26 cellular contexts compared by ENCODE assay signal in the genomic region with DNA sequence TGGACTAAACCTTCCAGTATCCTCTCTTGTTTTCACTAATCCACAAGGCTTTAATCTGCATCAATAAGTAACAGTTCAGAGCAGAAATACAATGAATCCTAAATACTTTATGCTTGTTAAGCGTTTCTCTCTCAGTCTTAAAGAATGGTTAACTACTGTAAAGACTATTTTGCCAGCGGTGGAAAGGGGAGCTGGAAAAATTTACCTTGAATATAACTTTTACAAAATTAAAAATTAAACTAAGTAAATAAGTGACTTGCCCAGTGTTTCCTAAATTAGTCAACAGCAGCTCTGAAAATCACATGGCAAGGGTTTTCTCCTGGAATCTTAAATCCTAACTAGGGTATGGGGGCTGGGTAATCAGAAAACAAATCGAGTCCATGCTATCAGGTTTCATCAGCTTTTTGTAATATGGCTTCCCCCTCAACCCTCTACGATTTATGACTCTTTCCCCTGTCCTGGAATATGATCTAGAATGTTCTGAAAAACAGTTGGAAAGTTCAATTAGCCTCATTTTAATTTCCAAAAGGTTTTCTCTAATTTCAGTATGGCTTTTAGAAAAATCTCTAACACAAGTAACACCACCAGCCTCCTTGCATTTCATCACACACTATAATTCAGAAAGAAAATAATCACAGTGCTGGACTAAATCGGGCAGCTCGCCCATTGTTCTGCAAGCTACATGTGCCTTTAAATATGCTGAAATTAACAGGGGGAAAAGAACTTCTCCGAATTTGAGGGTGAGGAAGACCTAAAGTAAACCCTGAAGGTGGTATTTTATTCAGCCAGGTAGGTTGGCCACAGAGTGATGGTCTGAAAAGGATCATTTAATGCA.
"Had no signal": no experiment of that assay in that cellular context is flagged by ENCODE, and none has a peak within 500 bp of the region (broad histone marks: within the 10 kb centered on the region; RNA-seq: fewer than 3 reads in every experiment).

No MANE protein-coding gene starts in this region.

- H3K36me3 Mint-ChIP-seq: activated naive CD8-positive, alpha-beta T cell; natural killer cell; stimulated activated effector memory CD8-positive, alpha-beta T cell treated with anti-CD3 and anti-CD28 coated beads, Interleukin-12 subunit alpha, Interleukin-12 subunit beta, amount 100 ng/mL, for 72 hours had no signal

- H3K27me3 Mint-ChIP-seq: activated T-cell treated with anti-CD3 and anti-CD28 coated beads, Interleukin-2, amount 50 U/mL, for 24 hours had no signal

- ATAC-seq: activated CD4-positive, alpha-beta T cell treated with anti-CD3 and anti-CD28 coated beads for 36 hours; activated T-helper 17 cell treated with anti-CD3 and anti-CD28 coated beads, Interleukin-2, amount 50 U/mL, for 72 hours; natural killer cell; stimulated activated effector memory CD8-positive, alpha-beta T cell treated with anti-CD3 and anti-CD28 coated beads, Interleukin-12 subunit alpha, Interleukin-12 subunit beta, amount 100 ng/mL, for 72 hours; stimulated activated naive CD8-positive, alpha-beta T cell treated with anti-CD3 and anti-CD28 coated beads, Interleukin-15, amount 100 ng/mL, for 72 hours had no signal

- H3K4me3 Mint-ChIP-seq: activated B cell treated with CpG ODN at 0.5 μM for 24 hours; activated CD4-positive, alpha-beta T cell treated with anti-CD3 and anti-CD28 coated beads for 36 hours; activated naive CD8-positive, alpha-beta T cell; activated T-cell treated with anti-CD3 and anti-CD28 coated beads, Interleukin-2, amount 50 U/mL, for 24 hours; activated T-helper 17 cell treated with anti-CD3 and anti-CD28 coated beads, Interleukin-2, amount 50 U/mL, for 72 hours; endodermal cell; natural killer cell; stimulated activated effector memory CD8-positive, alpha-beta T cell treated with anti-CD3 and anti-CD28 coated beads, Interleukin-12 subunit alpha, Interleukin-12 subunit beta, amount 100 ng/mL, for 72 hours; stimulated activated naive CD8-positive, alpha-beta T cell treated with anti-CD3 and anti-CD28 coated beads, Interleukin-15, amount 100 ng/mL, for 72 hours; T-helper 1 cell treated with Interleukin-12 subunit alpha and Interleukin-12 subunit beta and Interleukin-4 antibody, amounts not matched to agents 30 μg/mL and 1 μg/mL, for 36 hours had no signal

- H3K4me1 Mint-ChIP-seq: activated B cell treated with CpG ODN at 0.5 μM for 24 hours; activated CD4-positive, alpha-beta T cell treated with anti-CD3 and anti-CD28 coated beads for 36 hours; activated T-helper 17 cell treated with anti-CD3 and anti-CD28 coated beads, Interleukin-2, amount 50 U/mL, for 72 hours; natural killer cell; stimulated activated effector memory CD8-positive, alpha-beta T cell treated with anti-CD3 and anti-CD28 coated beads, Interleukin-12 subunit alpha, Interleukin-12 subunit beta, amount 100 ng/mL, for 72 hours; stimulated activated naive CD8-positive, alpha-beta T cell treated with anti-CD3 and anti-CD28 coated beads, Interleukin-15, amount 100 ng/mL, for 72 hours had no signal

- H3K36me3 ChIP-seq: neutrophil, ovary, prostate gland, suprapubic skin, uterus had no signal

- H3K9me3 ChIP-seq: neutrophil, ovary, prostate gland, right atrium auricular region, suprapubic skin, tibial nerve, uterus had no signal

- H3K27me3 ChIP-seq: neutrophil, ovary, right atrium auricular region, suprapubic skin, tibial nerve, uterus had no signal

- DNase-seq: activated B cell treated with CpG ODN at 0.5 μM for 24 hours; activated CD4-positive, alpha-beta T cell treated with anti-CD3 and anti-CD28 coated beads for 36 hours; activated CD4-positive, alpha-beta T cell treated with anti-CD3 and anti-CD28 coated beads, Interleukin-2, amount 50 U/mL, for 4 hours; activated CD8-positive, alpha-beta memory T cell treated with anti-CD3 and anti-CD28 coated beads for 24 hours; activated CD8-positive, alpha-beta memory T cell treated with anti-CD3 and anti-CD28 coated beads, Interleukin-2, amount 50 U/mL, for 4 hours; activated naive CD4-positive, alpha-beta T cell; activated T-cell treated with anti-CD3 and anti-CD28 coated beads, Interleukin-2, amount 50 U/mL, for 24 hours; cerebellar nuclear complex; cortex of kidney; endodermal cell; foreskin melanocyte; hippocampal formation; natural killer cell; ovary; stimulated activated naive CD8-positive, alpha-beta T cell treated with anti-CD3 and anti-CD28 coated beads, Interleukin-15, amount 100 ng/mL, for 72 hours; T1000 had no signal

- H3K4me1 ChIP-seq: suprapubic skin had no signal

- H3K27ac ChIP-seq: neutrophil, ovary, prostate gland, right atrium auricular region, suprapubic skin, tibial nerve had no signal

- H3K9me3 Mint-ChIP-seq: activated B cell treated with CpG ODN at 0.5 μM for 24 hours; activated T-cell treated with anti-CD3 and anti-CD28 coated beads, Interleukin-2, amount 50 U/mL, for 24 hours; endodermal cell; stimulated activated naive CD8-positive, alpha-beta T cell treated with anti-CD3 and anti-CD28 coated beads, Interleukin-15, amount 100 ng/mL, for 72 hours; T-helper 1 cell treated with Interleukin-12 subunit alpha and Interleukin-12 subunit beta and Interleukin-4 antibody, amounts not matched to agents 30 μg/mL and 1 μg/mL, for 36 hours had no signal

- H3K27ac Mint-ChIP-seq: activated B cell treated with CpG ODN at 0.5 μM for 24 hours; activated CD4-positive, alpha-beta T cell treated with anti-CD3 and anti-CD28 coated beads for 36 hours; activated naive CD8-positive, alpha-beta T cell; activated T-cell treated with anti-CD3 and anti-CD28 coated beads, Interleukin-2, amount 50 U/mL, for 24 hours; activated T-helper 17 cell treated with anti-CD3 and anti-CD28 coated beads, Interleukin-2, amount 50 U/mL, for 72 hours; endodermal cell; natural killer cell; stimulated activated effector memory CD8-positive, alpha-beta T cell treated with anti-CD3 and anti-CD28 coated beads, Interleukin-12 subunit alpha, Interleukin-12 subunit beta, amount 100 ng/mL, for 72 hours; stimulated activated naive CD8-positive, alpha-beta T cell treated with anti-CD3 and anti-CD28 coated beads, Interleukin-15, amount 100 ng/mL, for 72 hours; T-helper 1 cell treated with Interleukin-12 subunit alpha and Interleukin-12 subunit beta and Interleukin-4 antibody, amounts not matched to agents 30 μg/mL and 1 μg/mL, for 36 hours had no signal

- H3K4me3 ChIP-seq: ovary, prostate gland, right atrium auricular region, suprapubic skin, tibial nerve, uterus had no signal
